7 cellular contexts compared by ENCODE assay signal in genomic region chr17:14933676-14934075, GRCh38.
"Had no signal": no experiment of that assay in that cellular context is flagged by ENCODE, and none has a peak within 500 bp of the region (broad histone marks: within the 10 kb centered on the region; RNA-seq: fewer than 3 reads in every experiment).

No MANE protein-coding gene starts in this region.

- H3K9ac ChIP-seq: KMS-11 had no signal

- FAIRE-seq: HepG2, K562 had no signal

- H3K27ac ChIP-seq: HL-60, KMS-11 had no signal

- H3K4me3 ChIP-seq: K562 had no signal

- H3K4me2 ChIP-seq: KMS-11 had no signal

- DNase-seq: IMR-90, KBM-7, KG1 had no signal
